In the genomic region with DNA sequence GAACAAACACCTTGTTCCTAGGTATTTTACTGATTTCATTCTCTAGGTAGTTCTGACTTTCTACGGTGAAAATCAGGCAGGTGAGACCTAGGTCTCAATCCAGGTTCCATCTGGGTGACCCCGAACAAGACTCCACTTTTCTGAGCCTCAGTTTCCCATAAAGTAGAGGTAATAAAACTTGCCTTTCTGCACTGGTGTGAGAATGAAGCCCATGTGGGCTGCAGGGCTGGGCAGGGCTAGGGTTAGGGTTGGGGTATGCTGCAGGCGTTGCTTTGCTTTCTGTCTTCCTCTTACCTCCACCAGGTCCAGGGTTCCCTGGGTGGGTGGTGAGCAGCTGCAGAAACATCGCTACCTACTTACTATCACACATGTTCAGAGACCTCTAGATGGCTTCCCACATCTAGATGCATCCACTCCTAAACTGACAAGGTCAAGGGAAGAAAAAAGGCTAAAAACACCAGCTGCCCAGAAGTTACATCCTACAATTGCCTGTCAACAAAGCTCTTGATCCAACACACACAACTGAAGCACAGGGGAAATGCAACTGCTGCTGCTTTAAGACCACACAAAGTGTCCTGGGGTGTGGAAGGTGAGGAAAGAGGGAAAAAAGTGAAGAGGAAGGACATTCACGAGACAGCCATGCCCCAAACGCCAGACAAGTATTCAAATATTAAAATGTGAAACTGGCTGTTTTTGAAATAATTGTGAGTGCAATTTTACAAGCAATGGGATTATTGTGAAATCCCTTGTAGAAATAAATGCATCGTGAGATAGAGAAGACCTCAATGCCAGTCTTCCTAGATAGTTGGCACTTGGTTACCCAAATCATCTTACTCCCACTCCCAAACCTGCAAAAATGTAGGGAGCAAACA, we compare ENCODE assay signal across 10 cellular contexts. TPM values are rescaled to one million over a fixed set of nuclear protein-coding genes. Genes with fewer than 3 reads are reported as not detected.
DNase-seq lines count a peak whose midpoint lies in the region; ATAC-seq, FAIRE-seq and TF ChIP-seq lines count a peak whose summit lies in the region.
"Had no signal": no experiment of that assay in that cellular context is flagged by ENCODE, and none has a peak within 500 bp of the region (broad histone marks: within the 10 kb centered on the region; RNA-seq: fewer than 3 reads in every experiment).

No MANE protein-coding gene starts in this region.

- H3F3A ChIP-seq in Loucy (ENCODE audit: low read depth) = peaks cover 8% of the 10 kb centered on the region; the same call in 1 of the 2 replicates

- WGBS in ovary, 3 donors = 35 to 49% (median 46%) methylated on average over 7 of the region's 7 CpGs

- H3K4me3 Mint-ChIP-seq in dendritic cell treated with granulocyte-macrophage colony-stimulating factor and Interleukin-4, amounts not matched to agents 40 ng/mL and 50 ng/mL, for 4 days = no peak overlapping the region

- H4K20me1 ChIP-seq in Loucy (ENCODE audit: insufficient read depth, low read length, poor library complexity, severe bottlenecking) = no peaks in the 10 kb centered on the region

- ATAC-seq in GM21360 (IDR thresholded peaks at IDR 0.05; ENCODE audit: unreplicated experiment) = no peak

- peak overlapping the region; percentile 30 to 63 for H3K27ac ChIP-seq in ovary

- no peaks in the 10 kb centered on the region for H3K9me2 ChIP-seq in Loucy (replicated peaks; ENCODE audit: low read depth, low read length)

- no peak overlapping the region for H2AFZ ChIP-seq in Loucy (ENCODE audit: low read length)

- TF ChIP-seq EP300 in ovary (IDR thresholded peaks at IDR 0.05) = no peak

- no peaks in the 10 kb centered on the region for H3K9me3 ChIP-seq in Loucy (ENCODE audit: insufficient read depth, low read depth, low read length)
- no peaks in the 10 kb centered on the region for H3K9me3 ChIP-seq in ovary

- H3K27me3 ChIP-seq in Loucy (ENCODE audit: insufficient read depth, low read length, poor library complexity, severe bottlenecking) (no peaks in the 10 kb centered on the region), ovary (no peaks in the 10 kb centered on the region)

- peaks cover 96% of the 10 kb centered on the region for H3K4me1 Mint-ChIP-seq in dendritic cell treated with granulocyte-macrophage colony-stimulating factor and Interleukin-4, amounts not matched to agents 40 ng/mL and 50 ng/mL, for 4 days (ENCODE audit: low read depth)

- peak overlapping the region; percentile 66 for H3K27ac Mint-ChIP-seq in dendritic cell treated with granulocyte-macrophage colony-stimulating factor and Interleukin-4, amounts not matched to agents 40 ng/mL and 50 ng/mL, for 4 days

- H3K9ac ChIP-seq in Loucy (ENCODE audit: low read depth, low read length, poor library complexity, severe bottlenecking) = peak overlapping the region; percentile 51

- DNase-seq in CD1c-positive myeloid dendritic cell (ENCODE audit: extremely low spot score) (peak; percentile 52), ovary (no peak), H54 (ENCODE audit: insufficient read length, low spot score) (no peak), NCI-H1930 (lab: John Stamatoyannopoulos, UW) (no peak), RKO (ENCODE audit: low spot score) (no peak)
- DNase-seq: NCI-H1092, RPMI8226 had no signal

- no peak for FAIRE-seq in H54 (lab: Jason Lieb, UNC)

- TF ChIP-seq CTCF in Loucy (conservative IDR thresholded peaks at IDR 0.05; ENCODE audit: low read length) (no peak), ovary (IDR thresholded peaks at IDR 0.05) (no peak)

- no peaks in the 10 kb centered on the region for H3K36me3 ChIP-seq in Loucy (ENCODE audit: insufficient read depth, low read length)
- H3K36me3 ChIP-seq in ovary = no peaks in the 10 kb centered on the region

- TF ChIP-seq POLR2A in ovary (IDR thresholded peaks at IDR 0.05) (no peak), H54 (IDR thresholded peaks at IDR 0.05; ENCODE audit: low read depth, low read length) (no peak)

- peaks cover 86% of the 10 kb centered on the region for H3K36me3 Mint-ChIP-seq in dendritic cell treated with granulocyte-macrophage colony-stimulating factor and Interleukin-4, amounts not matched to agents 40 ng/mL and 50 ng/mL, for 4 days (ENCODE audit: low read depth)

- no peak overlapping the region for H3K4me3 ChIP-seq in Loucy (ENCODE audit: low read length, poor library complexity, severe bottlenecking)
- H3K4me3 ChIP-seq in ovary = no peak overlapping the region

- H3K4me1 ChIP-seq in Loucy (ENCODE audit: insufficient read depth, low read length, poor library complexity, severe bottlenecking) (peaks cover 95% of the 10 kb centered on the region), ovary (ENCODE audit: insufficient read depth) (peaks cover 31% of the 10 kb centered on the region)

- H3K79me2 ChIP-seq in Loucy (ENCODE audit: insufficient read depth, low read length) = peaks cover 21% of the 10 kb centered on the region; the same call in 1 of the 2 replicates

- no peaks in the 10 kb centered on the region for H3K9me3 Mint-ChIP-seq in dendritic cell treated with granulocyte-macrophage colony-stimulating factor and Interleukin-4, amounts not matched to agents 40 ng/mL and 50 ng/mL, for 4 days

- H3K27me3 Mint-ChIP-seq in dendritic cell treated with granulocyte-macrophage colony-stimulating factor and Interleukin-4, amounts not matched to agents 40 ng/mL and 50 ng/mL, for 4 days = no peaks in the 10 kb centered on the region

- H3K4me2 ChIP-seq in Loucy (ENCODE audit: low read depth, low read length, poor library complexity, severe bottlenecking) = no peak overlapping the region

- intact Hi-C loops in dendritic cell treated with granulocyte-macrophage colony-stimulating factor and Interleukin-4, amounts not matched to agents 40 ng/mL and 50 ng/mL, for 4 days (cut with micrococcal nuclease) = no loop called here
- intact Hi-C loops in ovary (cut with DNase I) = loop anchor here in 1 of 4 donors (10.0 kb wide), 2 partner anchors 94 to 284 kb away; partner anchors contain the start of gene ZNF236

RNA-seq across cellular contexts. Expression of gene MBP, which starts 23.5 kb away (rescaled TPM):
- total RNA-seq in ovary = 10 to 100 TPM; 19.9 to 38.2 (median 24.2) TPM
- polyA plus RNA-seq in ovary = 10 to 100 TPM in 1 of 2 donors, 1 to 10 TPM in 1; 7.1 to 21.6 TPM
